Comparison of ENCODE assay signal across 15 cellular contexts in genomic region chr10:123133511-123133910, GRCh38. TPM values are rescaled to one million over a fixed set of nuclear protein-coding genes. Genes with fewer than 3 reads are reported as not detected.
DNase-seq lines count a peak whose midpoint lies in the region; ATAC-seq and TF ChIP-seq lines count a peak whose summit lies in the region.
"Had no signal": no experiment of that assay in that cellular context is flagged by ENCODE, and none has a peak within 500 bp of the region (broad histone marks: within the 10 kb centered on the region; RNA-seq: fewer than 3 reads in every experiment).

No MANE protein-coding gene starts in this region.

- in situ Hi-C loops in HAP-1 (cut with MboI; ENCODE audit: low sequenced_read_pairs), result loop anchor here (5.0 to 10.0 kb wide), 2 partner anchors 89 to 419 kb away; no protein-coding TSS in a partner anchor
- in situ Hi-C loops in gastrocnemius medialis (cut with MboI; ENCODE audit: low sequenced_read_pairs in 4 of 4), result loop anchor here in 1 of 4 donors (5.0 kb wide), 1 partner anchor 419 kb away; no protein-coding TSS in a partner anchor

- no peaks in the 10 kb centered on the region for H3K9me3 ChIP-seq in HAP-1
- no peaks in the 10 kb centered on the region for H3K9me3 ChIP-seq in osteoblast (ENCODE audit: low read depth, low read length)
- peaks cover 0 to 3% (median 0%) of the 10 kb centered on the region in 3 donors for H3K9me3 ChIP-seq in gastrocnemius medialis

- intact Hi-C loops in gastrocnemius medialis (cut with DNase I; ENCODE audit: low total_unique reads), result loop anchor here (1.0 to 2.0 kb wide), 2 partner anchors 19 to 426 kb away; no protein-coding TSS in a partner anchor

- peaks cover 78% of the 10 kb centered on the region for H3K27me3 Mint-ChIP-seq in chondrocyte (ENCODE audit: low read depth)

- H3K4me1 ChIP-seq in HAP-1 (peaks cover 12% of the 10 kb centered on the region; the same call in 1 of the 2 replicates), osteoblast (ENCODE audit: insufficient read depth, low read length) (peaks cover 6% of the 10 kb centered on the region), gastrocnemius medialis (peaks cover 25 to 26% of the 10 kb centered on the region in 2 donors)

- no peak overlapping the region for H3K27ac Mint-ChIP-seq in chondrocyte (ENCODE audit: unreplicated experiment)
- H3K27ac Mint-ChIP-seq: HFFc6 had no signal

- ATAC-seq in gastrocnemius medialis, result no peak

- H4K20me1 ChIP-seq in osteoblast (ENCODE audit: insufficient read depth, low read length), result peaks cover 7% of the 10 kb centered on the region

- no peak for TF ChIP-seq POLR2A in gastrocnemius medialis (IDR thresholded peaks at IDR 0.05)

- peak overlapping the region; percentile 70 for H3K4me3 Mint-ChIP-seq in chondrocyte (ENCODE audit: unreplicated experiment)

- DNase-seq in DMS53 (lab: John Stamatoyannopoulos, UW) (peak; percentile 29), DMS53 treated with DMSO at 0.1 percent for 48 hours (lab: John Stamatoyannopoulos, UW; ENCODE audit: unreplicated experiment) (no peak), HAP-1 (ENCODE audit: low spot score in 2 of 2) (no peak), chondrocyte (ENCODE audit: low spot score) (no peak), osteoblast (ENCODE audit: insufficient read length, low spot score, missing footprints) (no peak), gastrocnemius medialis (no peak), NCI-H1436 (lab: John Stamatoyannopoulos, UW) (no peak), glomerular visceral epithelial cell (ENCODE audit: extremely low spot score) (no peak)

- H3K36me3 Mint-ChIP-seq in chondrocyte (ENCODE audit: low read depth), result peaks cover 3% of the 10 kb centered on the region

- no peaks in the 10 kb centered on the region for H3K9me3 Mint-ChIP-seq in chondrocyte (ENCODE audit: low read depth)
- H3K9me3 Mint-ChIP-seq: HFFc6 had no signal

- H3K4me1 Mint-ChIP-seq in chondrocyte (ENCODE audit: low read depth), result peaks cover 28% of the 10 kb centered on the region

- H3K27me3 ChIP-seq in HAP-1 (ENCODE audit: low read depth), result no peaks in the 10 kb centered on the region
- H3K27me3 ChIP-seq in osteoblast (ENCODE audit: insufficient read depth, low read length), result peaks cover 75% of the 10 kb centered on the region
- peaks cover 93 to 97% (median 97%) of the 10 kb centered on the region in 3 donors for H3K27me3 ChIP-seq in gastrocnemius medialis

- no peaks in the 10 kb centered on the region for H3K79me2 ChIP-seq in osteoblast (ENCODE audit: insufficient read depth, low read length)

- no peak overlapping the region for H2AFZ ChIP-seq in osteoblast (ENCODE audit: low read length)

- H3K4me3 ChIP-seq in HAP-1 (peak overlapping the region; percentile 13; the same call in 1 of the 2 replicates), osteoblast (ENCODE audit: insufficient read depth, low read length) (no peak overlapping the region), gastrocnemius medialis (peak overlapping the region in 1 of 4 donors; percentile 1)

- H3K27ac ChIP-seq in osteoblast (ENCODE audit: low read depth, low read length), result no peak overlapping the region
- H3K27ac ChIP-seq in gastrocnemius medialis, result no peak overlapping the region
- H3K27ac ChIP-seq: brain microvascular endothelial cell, tibial nerve had no signal

- H3K36me3 ChIP-seq in HAP-1 (replicated peaks) (peaks cover 11% of the 10 kb centered on the region), osteoblast (ENCODE audit: insufficient read depth, low read length) (no peaks in the 10 kb centered on the region), gastrocnemius medialis (no peaks in the 10 kb centered on the region)
- H3K36me3 ChIP-seq: brain microvascular endothelial cell, tibial nerve had no signal

- peak overlapping the region; percentile 71 for H3K4me2 ChIP-seq in osteoblast (ENCODE audit: insufficient read depth, low read length)

- TF ChIP-seq CTCF in chondrocyte (IDR thresholded peaks at IDR 0.05) (no peak), osteoblast (IDR thresholded peaks at IDR 0.05; ENCODE audit: extremely low read depth, low read depth, low read length) (no peak), gastrocnemius medialis (IDR thresholded peaks at IDR 0.05 in 4 of 5, conservative IDR thresholded peaks at IDR 0.05 in 1 of 5) (no peak)

RNA-seq across cellular contexts. Expression of gene HMX3, which starts 2.3 kb away (rescaled TPM):
- total RNA-seq in chondrocyte (not detected in 3 replicates), osteoblast (not detected in 2 replicates), gastrocnemius medialis (not detected)
- total RNA-seq: esophagus mucosa, HFFc6, M059J, posterior vena cava, tibial nerve had no signal

RNA-seq across cellular contexts. Expression of gene HMX2, which starts 14.4 kb away (rescaled TPM):
- total RNA-seq in chondrocyte, result not detected in 3 replicates
- total RNA-seq in osteoblast, result not detected in 2 replicates
- not detected for total RNA-seq in gastrocnemius medialis
- total RNA-seq: esophagus mucosa, HFFc6, kidney epithelial cell, posterior vena cava, tibial nerve had no signal

RNA-seq across cellular contexts. Expression of gene BUB3, which starts 20.7 kb away (rescaled TPM):
- 69.8 to 74.1 TPM (median 71.9 TPM) in 3 replicates for total RNA-seq in chondrocyte
- 107 and 109 TPM in 2 replicates for total RNA-seq in osteoblast
- 10 to 100 TPM; 43.0 to 84.0 (median 49.2) TPM for total RNA-seq in gastrocnemius medialis
